In genomic region chr22:31078389-31078788, GRCh38 we compare ENCODE assay signal across 1 cellular context.
TF ChIP-seq lines count a peak whose summit lies in the region.

No MANE protein-coding gene starts in this region.

TF ChIP-seq in HEK293, 187 proteins besides CTCF, POLR2A, EP300 and RAD21 (continued from another document):
- TF ChIP-seq PRDM10 (tag by site-specific recombination; IDR thresholded peaks at IDR 0.05) = 0 out of 2 replicates have a peak, but pooled peaks have one; percentile 42
TF ChIP-seq in HEK293: peak in this region for 4; not testable (repeated sequence) for 183.
